In the genomic region with DNA sequence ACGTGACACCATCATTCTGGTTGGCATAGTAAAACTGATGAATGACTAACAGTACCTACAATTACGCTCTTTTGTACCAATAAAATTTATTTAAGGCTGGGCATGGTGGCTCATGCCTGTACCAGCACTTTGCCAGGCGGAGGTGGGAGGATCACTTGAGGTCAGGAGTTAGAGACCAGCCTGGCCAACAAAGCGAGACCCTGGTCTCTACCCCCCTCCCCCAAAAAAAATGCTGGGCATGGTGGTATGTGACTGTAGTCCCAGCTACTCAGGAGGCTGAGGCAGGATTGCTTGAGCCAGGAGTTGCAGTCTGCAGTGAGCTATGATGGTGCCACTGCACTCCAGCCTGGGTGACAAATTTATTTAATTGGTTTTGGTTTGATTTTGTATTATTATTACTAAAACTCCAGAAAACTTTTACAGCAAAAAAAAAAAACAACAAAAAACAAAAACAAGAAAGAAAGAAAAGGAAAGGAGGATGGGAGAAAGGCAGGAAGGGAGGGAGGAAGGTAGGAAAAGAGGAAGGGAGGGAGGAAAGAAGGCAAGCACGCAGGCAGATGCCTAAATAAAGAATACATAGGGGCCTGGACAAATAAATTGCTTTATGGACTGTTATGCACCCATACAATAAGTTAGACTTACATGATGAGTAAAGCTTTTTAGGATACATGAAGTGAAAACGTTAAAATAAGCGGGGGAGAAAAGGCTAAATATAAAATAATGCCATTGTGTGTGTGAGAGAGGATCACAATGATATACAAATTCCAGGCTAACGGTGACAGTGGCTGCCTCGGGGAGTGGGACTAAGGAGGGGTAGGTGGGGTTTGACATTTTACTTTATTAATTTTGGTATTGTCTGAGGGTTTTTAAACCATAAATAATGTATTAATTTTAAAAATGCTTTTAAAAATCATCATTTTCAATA, we compare ENCODE assay signal across 8 cellular contexts. TPM values are rescaled to one million over a fixed set of nuclear protein-coding genes. Genes with fewer than 3 reads are reported as not detected.
A peak's percentile ranks its signal among the peaks of the same experiment; 100 is the strongest.
DNase-seq lines count a peak whose midpoint lies in the region; ATAC-seq and TF ChIP-seq lines count a peak whose summit lies in the region.

No MANE protein-coding gene starts in this region.

- H3K18ac ChIP-seq in mesenchymal stem cell (ENCODE audit: low read depth in 1 of 2, low read length in 2 of 2), result peak overlapping the region in 1 of 2 experiments; percentile 15

- peak overlapping the region; percentile 38 for H2BK15ac ChIP-seq in mesenchymal stem cell (ENCODE audit: low read depth, poor library complexity, severe bottlenecking)

- DNase-seq in left ventricle myocardium inferior, result no peak
- no peak for DNase-seq in Right ventricle myocardium inferior (ENCODE audit: missing footprints)
- DNase-seq in astrocyte of the hippocampus (ENCODE audit: low read depth, low spot score), result peak; percentile 7
- peak; percentile 11 for DNase-seq in mesenchymal stem cell
- no peak for DNase-seq in uterus
- no peak for DNase-seq in KG1 (lab: John Stamatoyannopoulos, UW)
- DNase-seq in kidney tubule cell (ENCODE audit: low spot score), result no peak
- DNase-seq in GF-D8 (lab: John Stamatoyannopoulos, UW), result no peak

- H3K9ac ChIP-seq in mesenchymal stem cell (ENCODE audit: low read length), result peak overlapping the region; percentile 95

- no peak for ATAC-seq in Right ventricle myocardium inferior

- H3K4me2 ChIP-seq in mesenchymal stem cell (ENCODE audit: low read length, poor library complexity, severe bottlenecking), result peak overlapping the region; percentile 46

- H3K4ac ChIP-seq in mesenchymal stem cell (ENCODE audit: low read depth in 1 of 2, low read length in 2 of 2), result peak overlapping the region in 1 of 2 experiments; percentile 77

- peak overlapping the region; percentile 92 for H4K8ac ChIP-seq in mesenchymal stem cell (ENCODE audit: low read length)

- no peak overlapping the region for H3K23ac ChIP-seq in mesenchymal stem cell (ENCODE audit: low read length in 2 of 2)

- TF ChIP-seq CTCF in left ventricle myocardium inferior (IDR thresholded peaks at IDR 0.05; ENCODE audit: borderline replicate concordance) (no peak), uterus (IDR thresholded peaks at IDR 0.05) (no peak)

- TF ChIP-seq POLR2A in uterus (IDR thresholded peaks at IDR 0.05), result no peak

- peak overlapping the region; percentile 91 for H3K4me3 ChIP-seq in left ventricle myocardium inferior
- H3K4me3 ChIP-seq in mesenchymal stem cell (ENCODE audit: insufficient read depth in 1 of 2, low read depth in 1 of 2, low read length in 2 of 2), result peak overlapping the region in 1 of 2 experiments; percentile 97
- peak overlapping the region; percentile 68 to 83 for H3K4me3 ChIP-seq in uterus

- H3K4me1 ChIP-seq in left ventricle myocardium inferior, result peaks cover 27% of the 10 kb centered on the region
- no peaks in the 10 kb centered on the region for H3K4me1 ChIP-seq in mesenchymal stem cell (ENCODE audit: control insufficient read depth, insufficient read depth, low read depth, low read length)
- H3K4me1 ChIP-seq in uterus, result no peaks in the 10 kb centered on the region

- H3K36me3 ChIP-seq in left ventricle myocardium inferior (peaks cover 26% of the 10 kb centered on the region), mesenchymal stem cell (ENCODE audit: control insufficient read depth in 1 of 2, insufficient read depth in 2 of 2, low read depth in 1 of 2, low read length in 2 of 2) (peaks cover 11 to 25% of the 10 kb centered on the region in 2 experiments), uterus (no peaks in the 10 kb centered on the region)

- no peak overlapping the region for H2BK120ac ChIP-seq in mesenchymal stem cell (ENCODE audit: low read depth, low read length)

- H3K27ac ChIP-seq in left ventricle myocardium inferior (replicated peaks), result peak overlapping the region; percentile 90
- peak overlapping the region; percentile 73 for H3K27ac ChIP-seq in mesenchymal stem cell (ENCODE audit: low read length, poor library complexity, severe bottlenecking)
- peak overlapping the region; percentile 80 to 83 for H3K27ac ChIP-seq in uterus

- peak overlapping the region in 1 of 2 experiments; percentile 40 for H2BK12ac ChIP-seq in mesenchymal stem cell (ENCODE audit: low read length in 2 of 2)

- H2AFZ ChIP-seq in mesenchymal stem cell (ENCODE audit: low read depth, low read length), result no peak overlapping the region

- H4K91ac ChIP-seq in mesenchymal stem cell (ENCODE audit: low read length), result no peak overlapping the region

- H2BK5ac ChIP-seq in mesenchymal stem cell (ENCODE audit: low read depth, low read length, poor library complexity, severe bottlenecking), result no peak overlapping the region

- H3K9me3 ChIP-seq in left ventricle myocardium inferior (replicated peaks) (no peaks in the 10 kb centered on the region), mesenchymal stem cell (ENCODE audit: control insufficient read depth, low read length) (no peaks in the 10 kb centered on the region), uterus (no peaks in the 10 kb centered on the region)

- peaks cover 17% of the 10 kb centered on the region for H3K79me1 ChIP-seq in mesenchymal stem cell (replicated peaks; ENCODE audit: low read length, poor library complexity, severe bottlenecking)

- H3K27me3 ChIP-seq in left ventricle myocardium inferior (ENCODE audit: low read depth) (peaks cover 16% of the 10 kb centered on the region), mesenchymal stem cell (ENCODE audit: control insufficient read depth in 1 of 2, insufficient read depth in 1 of 2, low read length in 2 of 2) (peaks cover 8 to 9% of the 10 kb centered on the region in 2 experiments), uterus (no peaks in the 10 kb centered on the region)

- no peak overlapping the region for H3K14ac ChIP-seq in mesenchymal stem cell (ENCODE audit: low read length in 2 of 2)

- H2AK5ac ChIP-seq in mesenchymal stem cell (ENCODE audit: low read length, severe bottlenecking), result peak overlapping the region; percentile 67

- intact Hi-C loops in left ventricle myocardium inferior (cut with micrococcal nuclease) (loop anchor here (10.0 kb wide), 1 partner anchor 80 kb away; the partner anchor contains the start of gene ZKSCAN8), Right ventricle myocardium inferior (cut with DNase I) (loop anchor here (2.0 to 5.0 kb wide), 2 partner anchors 26 to 82 kb away; partner anchors contain the start of gene ZKSCAN8), uterus (cut with DNase I; ENCODE audit: low total_unique reads) (no loop called here)

- 64% methylated on average over 5 of the region's 9 CpGs for WGBS in mesenchymal stem cell

RNA-seq across cellular contexts. Expression of gene ZSCAN9, which starts 0.7 kb away (rescaled TPM):
- total RNA-seq in left ventricle myocardium inferior (9.7 TPM), Right ventricle myocardium inferior (9.4 TPM), uterus (10 to 100 TPM; 17.6 to 38.9 (median 24.6) TPM)
- 6.4 TPM for polyA plus RNA-seq in mesenchymal stem cell (2013, experiment 1 of 2)
- polyA plus RNA-seq in mesenchymal stem cell (2013, experiment 2 of 2), result 6.5 TPM

RNA-seq across cellular contexts. Expression of gene ZKSCAN4, which starts 27.7 kb away (rescaled TPM):
- total RNA-seq in left ventricle myocardium inferior (3.1 TPM), Right ventricle myocardium inferior (2.5 TPM), uterus (10 to 100 TPM in 1 of 4 donors, 1 to 10 TPM in 3; 1.5 to 15.6 (median 4.7) TPM)
- 3.2 TPM for polyA plus RNA-seq in mesenchymal stem cell (2013, experiment 1 of 2)
- polyA plus RNA-seq in mesenchymal stem cell (2013, experiment 2 of 2), result 3.0 TPM

RNA-seq across cellular contexts. Expression of gene NKAPL, which starts 34.7 kb away (rescaled TPM):
- total RNA-seq in left ventricle myocardium inferior (4.5 TPM), Right ventricle myocardium inferior (7.4 TPM), uterus (1 to 10 TPM in 1 of 4 donors, under 1 TPM in 1, not detected in 2; 0.97 to 1.2 TPM)
- polyA plus RNA-seq in mesenchymal stem cell (2013, experiment 1 of 2), result not detected
- not detected for polyA plus RNA-seq in mesenchymal stem cell (2013, experiment 2 of 2)

RNA-seq across cellular contexts. Expression of gene ZSCAN26, which starts 42.5 kb away (rescaled TPM):
- total RNA-seq in left ventricle myocardium inferior (13.3 TPM), Right ventricle myocardium inferior (11.1 TPM), uterus (10 to 100 TPM; 12.6 to 54.7 (median 33.4) TPM)
- 6.9 TPM for polyA plus RNA-seq in mesenchymal stem cell (2013, experiment 1 of 2)
- 6.6 TPM for polyA plus RNA-seq in mesenchymal stem cell (2013, experiment 2 of 2)

RNA-seq across cellular contexts. Expression of gene PGBD1, which starts 57.0 kb away (rescaled TPM):
- total RNA-seq in left ventricle myocardium inferior, result 2.4 TPM
- total RNA-seq in Right ventricle myocardium inferior, result 2.5 TPM
- polyA plus RNA-seq in mesenchymal stem cell (2013, experiment 1 of 2), result 3.7 TPM
- polyA plus RNA-seq in mesenchymal stem cell (2013, experiment 2 of 2), result 3.8 TPM
- total RNA-seq in uterus, result 10 to 100 TPM in 1 of 4 donors, 1 to 10 TPM in 3; 2.6 to 10.9 (median 7.0) TPM

Comparison
In these comparisons a context has a peak if more than half of its experiments do, and no peak if none do; other contexts are left out.
1. DNase-seq: peak in astrocyte of the hippocampus (single experiment) and mesenchymal stem cell (single experiment); none in left ventricle myocardium inferior (single experiment), Right ventricle myocardium inferior (single experiment), uterus (0 of 2), KG1 (single experiment), kidney tubule cell (single experiment) and GF-D8 (single experiment).
2. Peak in every context shown above with its lines, with median percentiles within 50 percentile points of each other: H3K27ac ChIP-seq.